ENCODE assay signal across 8 cellular contexts in the genomic region with DNA sequence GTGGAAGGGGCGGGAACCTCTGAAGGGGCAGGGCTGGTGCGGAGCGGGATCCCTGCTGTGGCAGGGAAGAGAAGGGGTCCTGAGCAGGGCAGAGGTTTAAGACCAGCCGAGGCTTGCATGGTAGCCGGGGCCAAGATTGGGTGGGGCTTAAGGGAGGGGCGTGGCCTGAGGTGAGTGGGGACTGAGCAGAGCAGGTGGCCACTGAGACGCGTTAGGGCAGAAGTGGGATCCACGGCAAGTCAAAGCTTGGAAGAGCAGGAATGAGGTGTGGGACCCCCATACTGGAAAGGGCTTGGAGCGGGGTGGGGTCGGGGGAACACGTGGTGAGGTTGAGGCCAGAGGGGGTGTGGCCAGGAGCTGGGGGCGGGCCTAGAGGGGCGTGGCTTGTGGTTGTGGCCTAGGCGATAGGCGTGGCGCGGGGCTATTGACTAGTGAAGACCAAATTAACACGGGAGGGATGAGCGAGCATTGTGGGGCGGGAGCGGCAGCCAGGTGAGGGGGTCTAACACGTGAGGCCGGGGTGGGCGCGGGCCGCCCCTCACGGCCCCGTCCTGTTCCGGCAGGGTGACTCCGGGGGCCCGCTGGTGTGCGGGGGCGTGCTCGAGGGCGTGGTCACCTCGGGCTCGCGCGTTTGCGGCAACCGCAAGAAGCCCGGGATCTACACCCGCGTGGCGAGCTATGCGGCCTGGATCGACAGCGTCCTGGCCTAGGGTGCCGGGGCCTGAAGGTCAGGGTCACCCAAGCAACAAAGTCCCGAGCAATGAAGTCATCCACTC. TPM values are rescaled to one million over a fixed set of nuclear protein-coding genes. Genes with fewer than 3 reads are reported as not detected.
A peak's percentile ranks its signal among the peaks of the same experiment; 100 is the strongest.
DNase-seq lines count a peak whose midpoint lies in the region; ATAC-seq and TF ChIP-seq lines count a peak whose summit lies in the region.

No MANE protein-coding gene starts in this region.

- peaks cover 3% of the 10 kb centered on the region for H3K4me1 ChIP-seq in RWPE2 (ENCODE audit: insufficient read depth, poor library complexity, severe bottlenecking)

- H3K4me3 ChIP-seq in RWPE2 (ENCODE audit: severe bottlenecking): no peak overlapping the region

- no peak overlapping the region for H3K27ac ChIP-seq in RWPE2 (ENCODE audit: poor library complexity, severe bottlenecking)

- no peaks in the 10 kb centered on the region for H3K9me3 ChIP-seq in RWPE2 (ENCODE audit: severe bottlenecking)

- DNase-seq in GM03348 (ENCODE audit: low spot score): peak; percentile 54
- DNase-seq in RWPE2 (ENCODE audit: low spot score): no peak
- peak; percentile 76 for DNase-seq in activated gamma-delta T cell treated with Interleukin-2 at 50 U/mL for 16 hours
- peak; percentile 76 for DNase-seq in left ventricle myocardium superior
- peak; percentile 82 to 83 for DNase-seq in stimulated activated CD4-positive, alpha-beta T cell treated with anti-CD3 and anti-CD28 coated beads, Interleukin-2, amount 100 ng/mL, for 24 hours
- no peak for DNase-seq in DMS114 treated with DMSO at 0.1 percent for 48 hours (lab: John Stamatoyannopoulos, UW; ENCODE audit: unreplicated experiment)

- no peak for TF ChIP-seq CTCF in RWPE2 (IDR thresholded peaks at IDR 0.05; ENCODE audit: poor library complexity, severe bottlenecking)

- ATAC-seq in RWPE2 (ENCODE audit: low read depth) (peak; percentile 48), left ventricle myocardium superior (no peak), GM18511 (IDR thresholded peaks at IDR 0.05; ENCODE audit: unreplicated experiment) (no peak), HG03378 (IDR thresholded peaks at IDR 0.05; ENCODE audit: unreplicated experiment) (no peak)

- no peaks in the 10 kb centered on the region for H3K36me3 ChIP-seq in RWPE2 (ENCODE audit: low read depth)

- peaks cover 6% of the 10 kb centered on the region for H3K27me3 ChIP-seq in RWPE2 (ENCODE audit: insufficient read depth, poor library complexity, severe bottlenecking)

- intact Hi-C loops in left ventricle myocardium superior (cut with micrococcal nuclease): no loop called here

RNA-seq across cellular contexts. Expression of a gene that starts 3.3 kb away (rescaled TPM):
- 252 TPM for total RNA-seq in left ventricle myocardium superior

RNA-seq across cellular contexts. Expression of a gene that starts 10.6 kb away (rescaled TPM):
- 1.5 TPM for total RNA-seq in left ventricle myocardium superior

RNA-seq across cellular contexts. Expression of a gene that starts 21.9 kb away (rescaled TPM):
- not detected for total RNA-seq in left ventricle myocardium superior

RNA-seq across cellular contexts. Expression of a gene that starts 30.3 kb away (rescaled TPM):
- 23.7 TPM for total RNA-seq in left ventricle myocardium superior

RNA-seq across cellular contexts. Expression of a gene that starts 30.6 kb away (rescaled TPM):
- not detected for total RNA-seq in left ventricle myocardium superior

Comparison
In these comparisons a context has a peak if more than half of its experiments do, and no peak if none do; other contexts are left out.
1. DNase-seq: peak in GM03348 (single experiment), activated gamma-delta T cell treated with Interleukin-2 at 50 U/mL for 16 hours (single experiment), left ventricle myocardium superior (single experiment) and stimulated activated CD4-positive, alpha-beta T cell treated with anti-CD3 and anti-CD28 coated beads, Interleukin-2, amount 100 ng/mL, for 24 hours (2 of 2); none in RWPE2 (single experiment) and DMS114 treated with DMSO at 0.1 percent for 48 hours (single experiment).